ENCODE assay signal across 22 cellular contexts in the genomic region with DNA sequence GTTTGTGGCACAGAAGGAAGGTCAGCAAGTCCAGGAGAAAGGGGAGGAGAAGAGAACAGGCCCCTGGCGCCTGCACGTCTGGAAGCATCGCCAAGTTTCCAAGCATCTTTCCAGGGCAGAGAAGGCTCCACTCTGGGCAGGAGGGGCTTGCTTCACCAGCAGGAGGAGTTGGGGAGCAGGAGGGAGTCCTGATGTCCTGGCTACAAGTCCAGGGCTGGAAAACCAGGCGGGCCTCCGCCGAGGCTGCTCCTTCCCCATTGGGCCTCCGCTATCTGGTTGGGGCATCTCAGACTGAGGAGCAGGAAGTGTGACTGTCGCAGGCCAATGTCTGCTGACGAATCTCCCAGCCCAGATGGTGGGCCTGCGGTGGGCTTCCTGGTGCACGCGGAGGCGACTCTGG.
DNase-seq lines count a peak whose midpoint lies in the region; ATAC-seq, FAIRE-seq and TF ChIP-seq lines count a peak whose summit lies in the region.
"Had no signal": no experiment of that assay in that cellular context is flagged by ENCODE, and none has a peak within 500 bp of the region (broad histone marks: within the 10 kb centered on the region; RNA-seq: fewer than 3 reads in every experiment).

No MANE protein-coding gene starts in this region.

- POLR2A ChIA-PET in WTC11 (lab: Charles Lee): no interaction called here

- no peaks in the 10 kb centered on the region; the same call in none of the 2 replicates for H3K27me3 Mint-ChIP-seq in WTC11 (ENCODE audit: low read depth)

- FAIRE-seq in urothelium cell line (lab: Jason Lieb, UNC): no peak
- FAIRE-seq: GM12892, kidney, small intestine had no signal

- no peaks in the 10 kb centered on the region for H3K36me3 Mint-ChIP-seq in WTC11
- H3K36me3 Mint-ChIP-seq: CD8-positive, alpha-beta memory T cell had no signal

- H3K27ac Mint-ChIP-seq in WTC11: no peak overlapping the region
- H3K27ac Mint-ChIP-seq: activated T-helper 1 cell treated with anti-CD3 and anti-CD28 coated beads, Interleukin-12 subunit alpha, Interleukin-12 subunit beta, Interleukin-2, Interleukin-4 antibody, amounts not matched to agents 30 ng/mL and 10 ng/mL and 1 ng/mL, durations not matched to agents 14 hours and 24 hours and 36 hours; CD8-positive, alpha-beta memory T cell had no signal

- no peaks in the 10 kb centered on the region for H3K9me3 Mint-ChIP-seq in WTC11
- H3K9me3 Mint-ChIP-seq: activated T-helper 1 cell treated with anti-CD3 and anti-CD28 coated beads, Interleukin-12 subunit alpha, Interleukin-12 subunit beta, Interleukin-2, Interleukin-4 antibody, amounts not matched to agents 30 ng/mL and 10 ng/mL and 1 ng/mL, durations not matched to agents 14 hours and 24 hours and 36 hours; CD8-positive, alpha-beta memory T cell had no signal

- peak; percentile 7 for DNase-seq in stimulated activated CD4-positive, alpha-beta T cell treated with anti-CD3 and anti-CD28 coated beads, Interleukin-15, amount 100 ng/mL, for 24 hours
- no peak for DNase-seq in stimulated activated CD4-positive, alpha-beta T cell treated with anti-CD3 and anti-CD28 coated beads, Interleukin-2, amount 100 ng/mL, for 24 hours
- peak; percentile 55 for DNase-seq in WTC11 (ENCODE audit: low spot score)
- peak; percentile 40 for DNase-seq in left kidney (ENCODE audit: low read depth, low spot score)
- DNase-seq in urothelium cell line (ENCODE audit: low spot score): no peak
- DNase-seq: amniotic stem cell; CD8-positive, alpha-beta memory T cell; cortex of kidney; glutamatergic neuron; Karpas-422; kidney; mucosa of descending colon; NCI-H1436; SIG-M5; small intestine; stomach; T1000 had no signal

- H3K4me3 Mint-ChIP-seq in WTC11: no peak overlapping the region
- H3K4me3 Mint-ChIP-seq: activated T-helper 1 cell treated with anti-CD3 and anti-CD28 coated beads, Interleukin-12 subunit alpha, Interleukin-12 subunit beta, Interleukin-2, Interleukin-4 antibody, amounts not matched to agents 30 ng/mL and 10 ng/mL and 1 ng/mL, durations not matched to agents 14 hours and 24 hours and 36 hours; CD8-positive, alpha-beta memory T cell had no signal

- ATAC-seq in WTC11: peak; percentile 92
- ATAC-seq in HG02870 (IDR thresholded peaks at IDR 0.05; ENCODE audit: unreplicated experiment): no peak
- ATAC-seq in HG02623 (IDR thresholded peaks at IDR 0.05; ENCODE audit: unreplicated experiment): no peak
- no peak for ATAC-seq in GM21576 (IDR thresholded peaks at IDR 0.05; ENCODE audit: unreplicated experiment)
- ATAC-seq: mucosa of descending colon had no signal

- no peak for TF ChIP-seq CTCF in WTC11 (IDR thresholded peaks at IDR 0.05)

- CTCF ChIA-PET in WTC11 (lab: Charles Lee): interaction anchor here (1.7 to 3.9 kb wide), 2 partner anchors 214 kb away, joined by 10 to 23 read pairs; no protein-coding TSS in a partner anchor

- peaks cover 25% of the 10 kb centered on the region for H3K4me1 Mint-ChIP-seq in WTC11
- H3K4me1 Mint-ChIP-seq: CD8-positive, alpha-beta memory T cell had no signal

TF ChIP-seq in WTC11, 78 proteins besides CTCF, POLR2A, EP300 and RAD21:
- peak; percentile 62; the same call in 1 of the 2 replicates for TF ChIP-seq ZNF121 (CRISPR knock-in tag; IDR thresholded peaks at IDR 0.05)
- TF ChIP-seq, protein P1, sequence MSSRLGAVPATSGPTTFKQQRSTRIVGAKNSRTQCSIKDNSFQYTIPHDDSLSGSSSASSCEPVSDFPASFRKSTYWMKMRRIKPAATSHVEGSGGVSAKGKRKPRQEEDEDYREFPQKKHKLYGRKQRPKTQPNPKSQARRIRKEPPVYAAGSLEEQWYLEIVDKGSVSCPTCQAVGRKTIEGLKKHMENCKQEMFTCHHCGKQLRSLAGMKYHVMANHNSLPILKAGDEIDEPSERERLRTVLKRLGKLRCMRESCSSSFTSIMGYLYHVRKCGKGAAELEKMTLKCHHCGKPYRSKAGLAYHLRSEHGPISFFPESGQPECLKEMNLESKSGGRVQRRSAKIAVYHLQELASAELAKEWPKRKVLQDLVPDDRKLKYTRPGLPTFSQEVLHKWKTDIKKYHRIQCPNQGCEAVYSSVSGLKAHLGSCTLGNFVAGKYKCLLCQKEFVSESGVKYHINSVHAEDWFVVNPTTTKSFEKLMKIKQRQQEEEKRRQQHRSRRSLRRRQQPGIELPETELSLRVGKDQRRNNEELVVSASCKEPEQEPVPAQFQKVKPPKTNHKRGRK (CRISPR knock-in tag; IDR thresholded peaks at IDR 0.05; ENCODE audit: borderline replicate concordance): no peak
- TF ChIP-seq ZBTB21 (CRISPR knock-in tag; IDR thresholded peaks at IDR 0.05; ENCODE audit: borderline replicate concordance): no peak

Comparison
In these comparisons a context has a peak if more than half of its experiments do, and no peak if none do; other contexts are left out.
1. DNase-seq: peak in stimulated activated CD4-positive, alpha-beta T cell treated with anti-CD3 and anti-CD28 coated beads, Interleukin-15, amount 100 ng/mL, for 24 hours (single experiment), WTC11 (single experiment) and left kidney (single experiment); none in stimulated activated CD4-positive, alpha-beta T cell treated with anti-CD3 and anti-CD28 coated beads, Interleukin-2, amount 100 ng/mL, for 24 hours (0 of 2) and urothelium cell line (single experiment).